ENCODE assay signal across 8 cellular contexts in genomic region chr19:58400916-58401824, GRCh38. TPM values are rescaled to one million over a fixed set of nuclear protein-coding genes. Genes with fewer than 3 reads are reported as not detected.
A peak's percentile ranks its signal among the peaks of the same experiment; 100 is the strongest.
DNase-seq lines count a peak whose midpoint lies in the region; ATAC-seq, FAIRE-seq and TF ChIP-seq lines count a peak whose summit lies in the region.

No MANE protein-coding gene starts in this region.

- FAIRE-seq in GM19239 (lab: Jason Lieb, UNC): peak; percentile 98

- H3K4me1 ChIP-seq in BLaER1 treated with 17β-estradiol and CSF1 and Interleukin-3, amounts not matched to agents 10 nM and 100 nM: peaks cover 13 to 23% (median 18%) of the 10 kb centered on the region in 10 experiments

- peak overlapping the region; percentile 71 to 85 (median 80) for H3K9ac ChIP-seq in BLaER1 treated with 17β-estradiol and CSF1 and Interleukin-3, amounts not matched to agents 10 nM and 100 nM

- peak overlapping the region; percentile 67 to 78 (median 70) for H3K4me3 ChIP-seq in BLaER1 treated with 17β-estradiol and CSF1 and Interleukin-3, amounts not matched to agents 10 nM and 100 nM
- H3K4me3 ChIP-seq in coronary artery: peak overlapping the region; percentile 72

- DNase-seq in GM19239 (ENCODE audit: insufficient read length, low spot score) (peak; percentile 100), NCI-H524 treated with DMSO at 0.1 percent for 48 hours (lab: John Stamatoyannopoulos, UW) (peak; percentile 96), coronary artery (ENCODE audit: low spot score) (peak; percentile 99), left colon (peak; percentile 100)
- DNase-seq in activated CD4-positive, alpha-beta T cell treated with anti-CD3 and anti-CD28 coated beads for 48 hours: peak; percentile 100
- peak; percentile 98 to 99 for DNase-seq in stimulated activated CD4-positive, alpha-beta T cell treated with anti-CD3 and anti-CD28 coated beads, Interleukin-1b, Interleukin-23, amount 100 ng/mL, for 4 hours (ENCODE audit: low read depth in 2 of 2)

- peak overlapping the region; percentile 75 to 91 (median 84) for H3K4me2 ChIP-seq in BLaER1 treated with 17β-estradiol and CSF1 and Interleukin-3, amounts not matched to agents 10 nM and 100 nM

- H4K20me1 ChIP-seq in BLaER1 treated with 17β-estradiol and CSF1 and Interleukin-3, amounts not matched to agents 10 nM and 100 nM: peaks cover 0 to 21% (median 15%) of the 10 kb centered on the region in 11 experiments; a peak in 13 of 22 replicates

- H3K36me3 ChIP-seq in BLaER1 treated with 17β-estradiol and CSF1 and Interleukin-3, amounts not matched to agents 10 nM and 100 nM: peaks cover 0 to 11% (median 1%) of the 10 kb centered on the region in 11 experiments; a peak in 8 of 22 replicates

- TF ChIP-seq CTCF in coronary artery (IDR thresholded peaks at IDR 0.05): no peak

- intact Hi-C loops in left colon (cut with DNase I, micrococcal nuclease): no loop called here

- peak; percentile 98 for ATAC-seq in HG03442 (IDR thresholded peaks at IDR 0.05; ENCODE audit: unreplicated experiment)
- peak; percentile 96 for ATAC-seq in left colon

- H3K27me3 ChIP-seq in BLaER1 treated with 17β-estradiol and CSF1 and Interleukin-3, amounts not matched to agents 10 nM and 100 nM: peaks cover 0 to 7% (median 1%) of the 10 kb centered on the region in 11 experiments; a peak in 10 of 22 replicates

- H3K27ac ChIP-seq in BLaER1 treated with 17β-estradiol and CSF1 and Interleukin-3, amounts not matched to agents 10 nM and 100 nM: peak overlapping the region; percentile 41 to 77 (median 64); a peak in 20 of 22 replicates
- H3K27ac ChIP-seq in coronary artery: peak overlapping the region; percentile 38 to 71

- H3K9me3 ChIP-seq in BLaER1 treated with 17β-estradiol and CSF1 and Interleukin-3, amounts not matched to agents 10 nM and 100 nM (replicated peaks in 1 of 11): no peaks in the 10 kb centered on the region; a peak in 1 of 22 replicates

RNA-seq across cellular contexts. Expression of gene RNF225, which starts 5.7 kb away (rescaled TPM):
- total RNA-seq in left colon: not detected

RNA-seq across cellular contexts. Expression of gene ZNF584, which starts 7.3 kb away (rescaled TPM):
- total RNA-seq in left colon: 1 to 10 TPM; 7.8 to 7.9 TPM

RNA-seq across cellular contexts. Expression of gene RPS5, which starts 14.1 kb away (rescaled TPM):
- total RNA-seq in left colon: 100 to 1,000 TPM; 600 to 683 TPM

RNA-seq across cellular contexts. Expression of gene ZNF837, which starts 20.3 kb away (rescaled TPM):
- 1 to 10 TPM; 2.4 to 2.5 TPM for total RNA-seq in left colon

RNA-seq across cellular contexts. Expression of gene ZNF497, which starts 38.6 kb away (rescaled TPM):
- total RNA-seq in left colon: 1 to 10 TPM in 1 of 2 donors, under 1 TPM in 1; 0.73 to 1.6 TPM

Comparison
In these comparisons a context has a peak if more than half of its experiments do, and no peak if none do; other contexts are left out.
1. Peak in every context shown above with its lines: DNase-seq, ATAC-seq, H3K4me3 ChIP-seq and H3K27ac ChIP-seq.